In genomic region chr3:18556503-18556902, GRCh38 we compare ENCODE assay signal across 8 cellular contexts.
A peak's percentile ranks its signal among the peaks of the same experiment; 100 is the strongest.
DNase-seq lines count a peak whose midpoint lies in the region; ATAC-seq and TF ChIP-seq lines count a peak whose summit lies in the region.

No MANE protein-coding gene starts in this region.

- H3K9ac ChIP-seq in Loucy (ENCODE audit: low read depth, low read length, poor library complexity, severe bottlenecking), result no peak overlapping the region

- no peak for ATAC-seq in SK-N-SH treated with all-trans-retinoic acid at 6 μM for 48 hours

- H3K4me2 ChIP-seq in Loucy (ENCODE audit: low read depth, low read length, poor library complexity, severe bottlenecking), result peak overlapping the region; percentile 10

- H3K27ac ChIP-seq in breast epithelium, result no peak overlapping the region

- H3K9me2 ChIP-seq in Loucy (replicated peaks; ENCODE audit: low read depth, low read length), result no peaks in the 10 kb centered on the region

- peak; percentile 4 for DNase-seq in NOMO-1 treated with DMSO at 0.1 percent for 48 hours (lab: John Stamatoyannopoulos, UW; ENCODE audit: unreplicated experiment)
- no peak for DNase-seq in NOMO-1 (lab: John Stamatoyannopoulos, UW; ENCODE audit: unreplicated experiment in 2 of 2)
- DNase-seq in activated effector memory CD4-positive, alpha-beta T cell treated with Interleukin-2 at 50 U/mL for 16 hours, result peak; percentile 6
- DNase-seq in stimulated activated CD8-positive, alpha-beta memory T cell treated with anti-CD3 and anti-CD28 coated beads, Interleukin-15, amount 100 ng/mL, for 24 hours (ENCODE audit: low read depth), result peak; percentile 13
- no peak for DNase-seq in GM19238 (ENCODE audit: insufficient read length, low spot score)
- DNase-seq in breast epithelium (ENCODE audit: low spot score in 2 of 2), result no peak

- no peak for TF ChIP-seq CTCF in Loucy (conservative IDR thresholded peaks at IDR 0.05; ENCODE audit: low read length)
- TF ChIP-seq CTCF in breast epithelium (IDR thresholded peaks at IDR 0.05), result no peak

- peaks cover 27% of the 10 kb centered on the region for H3K4me1 ChIP-seq in Loucy (ENCODE audit: insufficient read depth, low read length, poor library complexity, severe bottlenecking)
- peaks cover 0 to 4% of the 10 kb centered on the region in 2 donors for H3K4me1 ChIP-seq in breast epithelium

- H3K36me3 ChIP-seq in Loucy (ENCODE audit: insufficient read depth, low read length) (no peaks in the 10 kb centered on the region), breast epithelium (no peaks in the 10 kb centered on the region)

- H3K4me3 ChIP-seq in Loucy (ENCODE audit: low read length, poor library complexity, severe bottlenecking), result no peak overlapping the region
- H3K4me3 ChIP-seq in breast epithelium, result no peak overlapping the region

- no peak for TF ChIP-seq POLR2A in breast epithelium (IDR thresholded peaks at IDR 0.05)

- intact Hi-C loops in breast epithelium (cut with DNase I; ENCODE audit: low total_unique reads), result no loop called here

- no peaks in the 10 kb centered on the region for H3K27me3 ChIP-seq in Loucy (ENCODE audit: insufficient read depth, low read length, poor library complexity, severe bottlenecking)
- no peaks in the 10 kb centered on the region for H3K27me3 ChIP-seq in breast epithelium

- H3K9me3 ChIP-seq in Loucy (ENCODE audit: insufficient read depth, low read depth, low read length) (no peaks in the 10 kb centered on the region), breast epithelium (no peaks in the 10 kb centered on the region)

- H3K79me2 ChIP-seq in Loucy (ENCODE audit: insufficient read depth, low read length), result no peaks in the 10 kb centered on the region

- H2AFZ ChIP-seq in Loucy (ENCODE audit: low read length), result no peak overlapping the region

- H4K20me1 ChIP-seq in Loucy (ENCODE audit: insufficient read depth, low read length, poor library complexity, severe bottlenecking), result no peaks in the 10 kb centered on the region

- H3F3A ChIP-seq in Loucy (ENCODE audit: low read depth), result no peaks in the 10 kb centered on the region

TF ChIP-seq in SK-N-SH treated with all-trans-retinoic acid at 6 μM for 48 hours, 23 proteins besides CTCF, POLR2A, EP300 and RAD21:
- TF ChIP-seq ISL1 (CRISPR knock-in tag; IDR thresholded peaks at IDR 0.05) (no peak), ZC3H10 (CRISPR knock-in tag; IDR thresholded peaks at IDR 0.05) (no peak), GLIS3 (CRISPR knock-in tag; IDR thresholded peaks at IDR 0.05) (no peak), ESRRG (CRISPR knock-in tag; IDR thresholded peaks at IDR 0.05) (no peak), PPARA (CRISPR knock-in tag; IDR thresholded peaks at IDR 0.05; ENCODE audit: borderline replicate concordance) (no peak), CSRNP3 (CRISPR knock-in tag; IDR thresholded peaks at IDR 0.05) (no peak), BACH2 (CRISPR knock-in tag; IDR thresholded peaks at IDR 0.05; ENCODE audit: borderline replicate concordance) (no peak), SNAI2 (CRISPR knock-in tag; IDR thresholded peaks at IDR 0.05) (no peak), ZNF565 (CRISPR knock-in tag; conservative IDR thresholded peaks at IDR 0.05; ENCODE audit: low read depth) (no peak), RARB (CRISPR knock-in tag; IDR thresholded peaks at IDR 0.05) (no peak), ZNF8 (CRISPR knock-in tag; IDR thresholded peaks at IDR 0.05) (no peak), TOX (CRISPR knock-in tag; IDR thresholded peaks at IDR 0.05; ENCODE audit: borderline replicate concordance) (no peak), ZFP3 (CRISPR knock-in tag; IDR thresholded peaks at IDR 0.05) (no peak), CSDC2 (CRISPR knock-in tag; IDR thresholded peaks at IDR 0.05) (no peak), OSR1 (CRISPR knock-in tag; IDR thresholded peaks at IDR 0.05) (no peak)
- TF ChIP-seq, protein P1, sequence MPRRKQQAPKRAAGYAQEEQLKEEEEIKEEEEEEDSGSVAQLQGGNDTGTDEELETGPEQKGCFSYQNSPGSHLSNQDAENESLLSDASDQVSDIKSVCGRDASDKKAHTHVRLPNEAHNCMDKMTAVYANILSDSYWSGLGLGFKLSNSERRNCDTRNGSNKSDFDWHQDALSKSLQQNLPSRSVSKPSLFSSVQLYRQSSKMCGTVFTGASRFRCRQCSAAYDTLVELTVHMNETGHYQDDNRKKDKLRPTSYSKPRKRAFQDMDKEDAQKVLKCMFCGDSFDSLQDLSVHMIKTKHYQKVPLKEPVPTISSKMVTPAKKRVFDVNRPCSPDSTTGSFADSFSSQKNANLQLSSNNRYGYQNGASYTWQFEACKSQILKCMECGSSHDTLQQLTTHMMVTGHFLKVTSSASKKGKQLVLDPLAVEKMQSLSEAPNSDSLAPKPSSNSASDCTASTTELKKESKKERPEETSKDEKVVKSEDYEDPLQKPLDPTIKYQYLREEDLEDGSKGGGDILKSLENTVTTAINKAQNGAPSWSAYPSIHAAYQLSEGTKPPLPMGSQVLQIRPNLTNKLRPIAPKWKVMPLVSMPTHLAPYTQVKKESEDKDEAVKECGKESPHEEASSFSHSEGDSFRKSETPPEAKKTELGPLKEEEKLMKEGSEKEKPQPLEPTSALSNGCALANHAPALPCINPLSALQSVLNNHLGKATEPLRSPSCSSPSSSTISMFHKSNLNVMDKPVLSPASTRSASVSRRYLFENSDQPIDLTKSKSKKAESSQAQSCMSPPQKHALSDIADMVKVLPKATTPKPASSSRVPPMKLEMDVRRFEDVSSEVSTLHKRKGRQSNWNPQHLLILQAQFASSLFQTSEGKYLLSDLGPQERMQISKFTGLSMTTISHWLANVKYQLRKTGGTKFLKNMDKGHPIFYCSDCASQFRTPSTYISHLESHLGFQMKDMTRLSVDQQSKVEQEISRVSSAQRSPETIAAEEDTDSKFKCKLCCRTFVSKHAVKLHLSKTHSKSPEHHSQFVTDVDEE (CRISPR knock-in tag; IDR thresholded peaks at IDR 0.05), result no peak
- TF ChIP-seq, protein P2, sequence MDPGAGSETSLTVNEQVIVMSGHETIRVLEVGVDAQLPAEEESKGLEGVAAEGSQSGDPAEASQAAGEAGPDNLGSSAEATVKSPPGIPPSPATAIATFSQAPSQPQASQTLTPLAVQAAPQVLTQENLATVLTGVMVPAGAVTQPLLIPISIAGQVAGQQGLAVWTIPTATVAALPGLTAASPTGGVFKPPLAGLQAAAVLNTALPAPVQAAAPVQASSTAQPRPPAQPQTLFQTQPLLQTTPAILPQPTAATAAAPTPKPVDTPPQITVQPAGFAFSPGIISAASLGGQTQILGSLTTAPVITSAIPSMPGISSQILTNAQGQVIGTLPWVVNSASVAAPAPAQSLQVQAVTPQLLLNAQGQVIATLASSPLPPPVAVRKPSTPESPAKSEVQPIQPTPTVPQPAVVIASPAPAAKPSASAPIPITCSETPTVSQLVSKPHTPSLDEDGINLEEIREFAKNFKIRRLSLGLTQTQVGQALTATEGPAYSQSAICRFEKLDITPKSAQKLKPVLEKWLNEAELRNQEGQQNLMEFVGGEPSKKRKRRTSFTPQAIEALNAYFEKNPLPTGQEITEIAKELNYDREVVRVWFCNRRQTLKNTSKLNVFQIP (CRISPR knock-in tag; IDR thresholded peaks at IDR 0.05; ENCODE audit: borderline replicate concordance, low read depth), result no peak
TF ChIP-seq in SK-N-SH treated with all-trans-retinoic acid at 6 μM for 48 hours: peak in this region for 0.

Comparison
In these comparisons a context has a peak if more than half of its experiments do, and no peak if none do; other contexts are left out.
1. DNase-seq: peak in NOMO-1 treated with DMSO at 0.1 percent for 48 hours (single experiment), activated effector memory CD4-positive, alpha-beta T cell treated with Interleukin-2 at 50 U/mL for 16 hours (single experiment) and stimulated activated CD8-positive, alpha-beta memory T cell treated with anti-CD3 and anti-CD28 coated beads, Interleukin-15, amount 100 ng/mL, for 24 hours (single experiment); none in NOMO-1 (0 of 2), GM19238 (single experiment) and breast epithelium (0 of 2).